Comparison of ENCODE assay signal across 35 cellular contexts in the genomic region with DNA sequence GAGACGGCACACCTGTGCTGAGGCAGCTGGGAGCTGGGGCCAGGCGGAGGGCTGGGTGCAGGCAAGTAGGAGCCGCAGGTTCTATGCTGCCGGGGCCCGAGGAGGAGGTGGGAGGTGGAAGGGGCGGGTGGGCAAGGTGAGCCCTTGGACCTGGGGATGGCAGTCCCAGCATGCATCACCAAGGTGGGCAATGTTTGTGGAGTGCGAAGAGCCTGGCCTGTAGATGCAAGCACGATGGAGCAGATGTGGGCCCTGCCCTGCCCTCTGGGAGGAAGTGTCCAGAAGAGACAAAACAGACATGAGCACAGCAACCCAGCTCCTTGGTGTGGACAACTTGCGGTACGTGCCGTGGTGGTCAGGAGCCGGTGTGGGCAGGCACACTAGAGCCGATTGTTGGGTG. TPM values are rescaled to one million over a fixed set of nuclear protein-coding genes. Genes with fewer than 3 reads are reported as not detected.
"Had no signal": no experiment of that assay in that cellular context is flagged by ENCODE, and none has a peak within 500 bp of the region (broad histone marks: within the 10 kb centered on the region; RNA-seq: fewer than 3 reads in every experiment).

No MANE protein-coding gene starts in this region.

- H3K36me3 ChIP-seq: adrenal gland, brain microvascular endothelial cell, breast epithelium had no signal

- DNase-seq: activated B cell treated with CpG ODN at 0.5 μM for 24 hours; activated CD4-positive, alpha-beta memory T cell treated with anti-CD3 and anti-CD28 coated beads for 36 hours; activated CD4-positive, alpha-beta T cell treated with anti-CD3 and anti-CD28 coated beads for 4 hours; activated CD4-positive, alpha-beta T cell treated with anti-CD3 and anti-CD28 coated beads, Interleukin-2, amount 10 ng/mL, durations not matched to agents 24 days and 14 days; activated CD4-positive, alpha-beta T cell treated with anti-CD3 and anti-CD28 coated beads, Interleukin-2, amount 50 U/mL, for 1 hour; activated CD4-positive, alpha-beta T cell treated with anti-CD3 and anti-CD28 coated beads, Interleukin-2, amount 50 U/mL, for 4 hours; activated CD4-positive, CD25-positive, alpha-beta regulatory T cell treated with anti-CD3 and anti-CD28 coated beads, Interleukin-2, amount 50 U/mL, for 72 hours; activated CD8-positive, alpha-beta memory T cell treated with anti-CD3 and anti-CD28 coated beads, Interleukin-2, amount 50 U/mL, for 4 hours; activated CD8-positive, alpha-beta T cell treated with anti-CD3 and anti-CD28 coated beads for 36 hours; activated effector memory CD4-positive, alpha-beta T cell treated with anti-CD3 and anti-CD28 coated beads, Interleukin-2, amount 50 U/mL, for 16 hours; activated gamma-delta T cell treated with Interleukin-2 at 50 U/mL for 16 hours; activated naive CD4-positive, alpha-beta T cell; activated naive CD4-positive, alpha-beta T cell treated with anti-CD3 and anti-CD28 coated beads for 36 hours; activated naive CD4-positive, alpha-beta T cell treated with anti-CD3 and anti-CD28 coated beads, Interleukin-2, amount 50 U/mL, for 16 hours; activated naive CD8-positive, alpha-beta T cell treated with anti-CD3 and anti-CD28 coated beads for 36 hours; activated T-cell treated with anti-CD3 and anti-CD28 coated beads for 4 hours; activated T-cell treated with anti-CD3 and anti-CD28 coated beads, Interleukin-2, amount 50 U/mL, for 1 hour; activated T-cell treated with anti-CD3 and anti-CD28 coated beads, Interleukin-2, amount 50 U/mL, for 4 hours; activated T-cell treated with anti-CD3 and anti-CD28 coated beads, Interleukin-2, amount 50 U/mL, for 72 hours; adrenal gland; amniotic stem cell; aorta; body of pancreas; brain microvascular endothelial cell; central memory CD4-positive, alpha-beta T cell; T-cell; T-helper 17 cell; T1000 had no signal

- H3K4me3 ChIP-seq: adrenal gland, body of pancreas, breast epithelium had no signal

- H3K27me3 ChIP-seq: adrenal gland, body of pancreas, brain microvascular endothelial cell had no signal

- ATAC-seq: activated CD8-positive, alpha-beta T cell treated with anti-CD3 and anti-CD28 coated beads for 36 hours; activated naive CD4-positive, alpha-beta T cell treated with anti-CD3 and anti-CD28 coated beads, Interleukin-2, amount 50 U/mL, for 72 hours; activated T-cell treated with anti-CD3 and anti-CD28 coated beads, Interleukin-2, amount 50 U/mL, for 4 hours; activated T-cell treated with anti-CD3 and anti-CD28 coated beads, Interleukin-2, amount 50 U/mL, for 72 hours; activated T-helper 17 cell treated with anti-CD3 and anti-CD28 coated beads, Interleukin-2, amount 50 U/mL, for 72 hours; body of pancreas; T-cell; T-helper 17 cell had no signal

- H3K4me1 ChIP-seq: adrenal gland, body of pancreas, breast epithelium had no signal

- H3K9me3 ChIP-seq: adrenal gland, body of pancreas had no signal

- H3K27ac ChIP-seq: adrenal gland, body of pancreas, brain microvascular endothelial cell, breast epithelium, VCaP had no signal

RNA-seq across cellular contexts. Expression of gene AJAP1, which starts 28.3 kb away (rescaled TPM):
- total RNA-seq: activated B cell treated with CpG ODN at 0.5 μM for 24 hours; activated CD4-positive, alpha-beta memory T cell treated with anti-CD3 and anti-CD28 coated beads for 36 hours; activated CD4-positive, alpha-beta T cell treated with anti-CD3 and anti-CD28 coated beads, Interleukin-2, amount 10 ng/mL, durations not matched to agents 24 days and 14 days; activated CD8-positive, alpha-beta memory T cell treated with anti-CD3 and anti-CD28 coated beads for 36 hours; activated naive CD8-positive, alpha-beta T cell treated with anti-CD3 and anti-CD28 coated beads for 36 hours; activated T-helper 1 cell treated with anti-CD3 and anti-CD28 coated beads, Interleukin-12 subunit alpha, Interleukin-12 subunit beta, Interleukin-2, Interleukin-4 antibody, amounts not matched to agents 30 ng/mL and 10 ng/mL and 1 ng/mL, durations not matched to agents 14 hours and 24 hours and 36 hours; activated T-helper 17 cell treated with anti-CD3 and anti-CD28 coated beads, Interleukin-2, amount 50 U/mL, for 72 hours; T-helper 1 cell treated with Interleukin-12 subunit alpha and Interleukin-12 subunit beta and Interleukin-4 antibody, amounts not matched to agents 30 ng/mL and 1 ng/mL, for 36 hours; T-helper 17 cell had no signal
- polyA plus RNA-seq: aorta had no signal
